In genomic region chr20:64062596-64063388, GRCh38 we compare ENCODE assay signal across 1 cellular context.
TF ChIP-seq lines count a peak whose summit lies in the region.

TSS of gene TCEA2 (plus strand) at chr20:64063198. CDS start at chr20:64063313, 115 bp downstream.

TF ChIP-seq in HepG2, 621 proteins besides CTCF, POLR2A, EP300 and RAD21 (continued from another document and continues in another):
- TF ChIP-seq ZUFSP (CRISPR knock-in tag; IDR thresholded peaks at IDR 0.05; ENCODE audit: borderline replicate concordance) (no peak), ZNF547 (CRISPR knock-in tag; IDR thresholded peaks at IDR 0.05) (no peak; the same call in none of the 2 replicates), ELF4 (CRISPR knock-in tag; IDR thresholded peaks at IDR 0.05; ENCODE audit: borderline replicate concordance) (no peak), ZBED4 (CRISPR knock-in tag; IDR thresholded peaks at IDR 0.05; ENCODE audit: borderline replicate concordance) (peak; percentile 98), SOX5 (CRISPR knock-in tag; IDR thresholded peaks at IDR 0.05; ENCODE audit: borderline replicate concordance) (peak; percentile 59), PAXIP1 (CRISPR knock-in tag; conservative IDR thresholded peaks at IDR 0.05) (peak; percentile 73), ARID2 (CRISPR knock-in tag; IDR thresholded peaks at IDR 0.05; ENCODE audit: borderline replicate concordance) (no peak), IKZF4 (CRISPR knock-in tag; IDR thresholded peaks at IDR 0.05; ENCODE audit: borderline replicate concordance, low read depth, not compliant biosample characterization) (peak; percentile 83), SIN3A (IDR thresholded peaks at IDR 0.05; ENCODE audit: borderline replicate concordance, low read depth, low read length) (peak; percentile 93), TMF1 (CRISPR knock-in tag; IDR thresholded peaks at IDR 0.05; ENCODE audit: low read depth) (peak; percentile 36), SETDB1 (CRISPR knock-in tag; IDR thresholded peaks at IDR 0.05; ENCODE audit: borderline replicate concordance) (0 out of 2 replicates have a peak, but pooled peaks have one; percentile 66), ZBTB38 (CRISPR knock-in tag; IDR thresholded peaks at IDR 0.05) (peak; percentile 63), ZNF280B (CRISPR knock-in tag; IDR thresholded peaks at IDR 0.05; ENCODE audit: borderline replicate concordance) (peak; percentile 93), HBP1 (CRISPR knock-in tag; IDR thresholded peaks at IDR 0.05; ENCODE audit: low read depth) (peak; percentile 94), ZBTB49 (CRISPR knock-in tag; IDR thresholded peaks at IDR 0.05; ENCODE audit: borderline replicate concordance) (no peak), ZBTB8A (CRISPR knock-in tag; IDR thresholded peaks at IDR 0.05; ENCODE audit: borderline replicate concordance, low read depth) (0 out of 2 replicates have a peak, but pooled peaks have one; percentile 53), ZNF607 (CRISPR knock-in tag; IDR thresholded peaks at IDR 0.05; ENCODE audit: borderline replicate concordance) (peak; percentile 96), NFIC (IDR thresholded peaks at IDR 0.05; ENCODE audit: low read length) (no peak), ZNF776 (CRISPR knock-in tag; IDR thresholded peaks at IDR 0.05) (peak; percentile 92), ZNF276 (CRISPR knock-in tag; IDR thresholded peaks at IDR 0.05; ENCODE audit: low read depth) (no peak), MEIS1 (CRISPR knock-in tag; IDR thresholded peaks at IDR 0.05; ENCODE audit: borderline replicate concordance) (peak; percentile 74; the same call in 1 of the 2 replicates), ZNF546 (CRISPR knock-in tag; conservative IDR thresholded peaks at IDR 0.05) (peak; percentile 76), PCBP1 (IDR thresholded peaks at IDR 0.05; ENCODE audit: borderline replicate concordance, low read depth, low read length) (peak; percentile 72; the same call in 1 of the 2 replicates), ZNF3 (CRISPR knock-in tag; IDR thresholded peaks at IDR 0.05) (0 out of 2 replicates have a peak, but pooled peaks have one; percentile 48), ZNF629 (CRISPR knock-in tag; conservative IDR thresholded peaks at IDR 0.05) (no peak; the same call in none of the 2 replicates), TAF1 (CRISPR knock-in tag; IDR thresholded peaks at IDR 0.05) (peak; percentile 87), ZFP91 (CRISPR knock-in tag; IDR thresholded peaks at IDR 0.05; ENCODE audit: borderline replicate concordance) (peak; percentile 92; the same call in 1 of the 2 replicates), WIZ (CRISPR knock-in tag; IDR thresholded peaks at IDR 0.05) (no peak), HNF4A (CRISPR knock-in tag; IDR thresholded peaks at IDR 0.05) (peak; percentile 43), TERF1 (CRISPR knock-in tag; IDR thresholded peaks at IDR 0.05) (peak; percentile 92), AHR (CRISPR knock-in tag; IDR thresholded peaks at IDR 0.05) (peak; percentile 96), CREM (IDR thresholded peaks at IDR 0.05) (peak; percentile 97), CREM (CRISPR knock-in tag; IDR thresholded peaks at IDR 0.05) (peak; percentile 49; the same call in 1 of the 2 replicates), ZKSCAN1 (IDR thresholded peaks at IDR 0.05; ENCODE audit: low read length) (no peak; the same call in 1 of the 2 replicates), RAD51 (IDR thresholded peaks at IDR 0.05; ENCODE audit: borderline replicate concordance) (no peak)
